1 cellular context compared by ENCODE assay signal in the genomic region with DNA sequence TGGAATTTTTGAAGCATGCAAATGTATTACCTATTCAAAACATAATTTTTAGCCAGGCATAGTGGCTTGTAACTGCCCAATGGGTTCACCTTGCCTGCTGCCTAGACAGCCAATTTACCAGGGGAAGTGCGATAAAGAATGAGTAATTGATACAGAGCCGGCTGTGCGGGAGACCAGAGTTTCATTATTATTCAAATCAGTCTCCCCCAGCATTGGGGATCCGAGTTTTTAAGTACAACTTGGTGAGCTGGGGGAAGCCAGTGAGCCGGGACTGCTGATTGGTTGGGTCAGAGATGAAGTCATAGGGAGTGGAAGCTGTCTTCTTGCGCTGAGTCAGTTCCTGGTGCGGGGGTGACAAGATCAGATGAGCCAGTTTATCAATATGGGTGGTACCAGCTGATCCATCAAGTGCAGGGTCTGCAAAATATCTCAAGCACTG.
TF ChIP-seq lines count a peak whose summit lies in the region.

No MANE protein-coding gene starts in this region.

TF ChIP-seq in SK-N-SH, 30 proteins besides CTCF, POLR2A, EP300 and RAD21 (continued from another document):
- TF ChIP-seq, protein P1, sequence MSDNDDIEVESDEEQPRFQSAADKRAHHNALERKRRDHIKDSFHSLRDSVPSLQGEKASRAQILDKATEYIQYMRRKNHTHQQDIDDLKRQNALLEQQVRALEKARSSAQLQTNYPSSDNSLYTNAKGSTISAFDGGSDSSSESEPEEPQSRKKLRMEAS (IDR thresholded peaks at IDR 0.05; ENCODE audit: low read depth): no peak
- TF ChIP-seq TCF12 (IDR thresholded peaks at IDR 0.05) (no peak), RXRA (IDR thresholded peaks at IDR 0.05; ENCODE audit: borderline replicate concordance, low read depth) (no peak)
